In the genomic region with DNA sequence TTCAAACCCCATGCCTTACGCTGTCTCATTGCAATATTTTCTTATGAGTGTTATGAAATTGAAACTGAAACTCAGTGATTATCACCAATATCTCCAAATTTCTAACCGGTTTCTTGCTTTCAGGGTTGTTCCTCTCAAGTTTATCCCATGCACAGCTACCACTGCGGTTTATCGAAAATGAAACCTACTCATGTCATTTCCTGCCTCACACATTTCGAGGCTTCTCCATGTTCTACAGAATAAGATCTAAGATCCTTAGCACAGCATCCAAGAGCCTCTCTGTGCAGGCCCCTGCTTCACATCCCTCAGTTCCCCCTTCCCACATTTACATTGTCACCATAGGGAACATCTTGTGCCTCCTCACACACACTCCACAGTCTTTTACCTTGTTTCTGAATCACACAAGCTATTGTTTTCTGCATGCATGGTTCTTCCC, we compare ENCODE assay signal across 8 cellular contexts. TPM values are rescaled to one million over a fixed set of nuclear protein-coding genes. Genes with fewer than 3 reads are reported as not detected.
DNase-seq lines count a peak whose midpoint lies in the region; ATAC-seq lines count a peak whose summit lies in the region.

No MANE protein-coding gene starts in this region.

- H3K4me1 Mint-ChIP-seq in CD4-positive, alpha-beta memory T cell: peaks cover 30 to 47% (median 37%) of the 10 kb centered on the region in 4 donors

- H3K27me3 ChIP-seq in CD4-positive, alpha-beta memory T cell (ENCODE audit: insufficient read depth, low read length): no peaks in the 10 kb centered on the region

- H3K27me3 Mint-ChIP-seq in CD4-positive, alpha-beta memory T cell: no peaks in the 10 kb centered on the region

- peak; percentile 71 to 83 (median 79) for DNase-seq in CD4-positive, alpha-beta memory T cell
- DNase-seq in activated CD8-positive, alpha-beta memory T cell treated with anti-CD3 and anti-CD28 coated beads, Interleukin-2, amount 50 U/mL, for 48 hours: peak; percentile 55
- peak; percentile 47 for DNase-seq in stimulated activated CD4-positive, alpha-beta T cell treated with anti-CD3 and anti-CD28 coated beads, Interleukin-1b, Interleukin-23, amount 100 ng/mL, for 48 hours
- DNase-seq in NAMALWA (ENCODE audit: low spot score) (no peak), amygdala (lab: John Stamatoyannopoulos, UW) (no peak), SW480 (ENCODE audit: low spot score) (no peak)

- CTCF ChIA-PET in CD4-positive, alpha-beta memory T cell (lab: Charles Lee; ENCODE audit: partially characterized antibody): interaction anchor here (0.8 to 2.3 kb wide), 8 partner anchors 11 to 277 kb away, joined by 3 to 10 read pairs (median 6); a partner anchor contains a TSS

- H3K9me3 ChIP-seq in CD4-positive, alpha-beta memory T cell (ENCODE audit: control insufficient read depth in 1 of 2, low read length in 2 of 2): no peaks in the 10 kb centered on the region

- peak overlapping the region; percentile 18 to 33 for H3K4me3 ChIP-seq in CD4-positive, alpha-beta memory T cell (ENCODE audit: low read length in 2 of 2)

- peaks cover 39% of the 10 kb centered on the region for H3K4me1 ChIP-seq in CD4-positive, alpha-beta memory T cell (ENCODE audit: insufficient read depth, low read length)

- H3K27ac ChIP-seq in CD4-positive, alpha-beta memory T cell (ENCODE audit: low read depth, low read length): peak overlapping the region; percentile 71

- peaks cover 2 to 6% of the 10 kb centered on the region in 2 donors for H3K36me3 Mint-ChIP-seq in CD4-positive, alpha-beta memory T cell

- no peaks in the 10 kb centered on the region for H3K36me3 ChIP-seq in CD4-positive, alpha-beta memory T cell (ENCODE audit: insufficient read depth, low read length)

- POLR2A ChIA-PET in CD4-positive, alpha-beta memory T cell (lab: Charles Lee; ENCODE audit: partially characterized antibody): interaction anchor here (0.8 to 3.5 kb wide), 11 partner anchors 9 to 287 kb away, joined by 3 to 21 read pairs (median 7); a partner anchor contains a TSS

- H3K27ac Mint-ChIP-seq in CD4-positive, alpha-beta memory T cell: peak overlapping the region; percentile 85 to 99 (median 98)

- peak overlapping the region; percentile 57 to 87 (median 80) for H3K4me3 Mint-ChIP-seq in CD4-positive, alpha-beta memory T cell

- peak; percentile 97 for ATAC-seq in GM21360 (IDR thresholded peaks at IDR 0.05; ENCODE audit: unreplicated experiment)
- peak; percentile 99 for ATAC-seq in HG03571 (IDR thresholded peaks at IDR 0.05; ENCODE audit: unreplicated experiment)

- peaks cover 0 to 10% (median 4%) of the 10 kb centered on the region in 8 donors for H3K9me3 Mint-ChIP-seq in CD4-positive, alpha-beta memory T cell

- intact Hi-C loops in CD4-positive, alpha-beta memory T cell (cut with micrococcal nuclease): loop anchor here (1.0 to 2.0 kb wide), 4 partner anchors 15 to 913 kb away; a partner anchor contains a TSS

RNA-seq across cellular contexts. Expression of a gene that starts 45.5 kb away (rescaled TPM):
- total RNA-seq in CD4-positive, alpha-beta memory T cell: 10 to 100 TPM in 1 of 2 experiments, 1 to 10 TPM in 1; 6.2 to 10.1 TPM
- polyA plus RNA-seq in CD4-positive, alpha-beta memory T cell: 10 to 100 TPM in 1 of 2 donors, 1 to 10 TPM in 1; 10.0 to 10.6 TPM

Comparison
In these comparisons a context has a peak if more than half of its experiments do, and no peak if none do; other contexts are left out.
1. DNase-seq: peak in CD4-positive, alpha-beta memory T cell (5 of 5), activated CD8-positive, alpha-beta memory T cell treated with anti-CD3 and anti-CD28 coated beads, Interleukin-2, amount 50 U/mL, for 48 hours (single experiment) and stimulated activated CD4-positive, alpha-beta T cell treated with anti-CD3 and anti-CD28 coated beads, Interleukin-1b, Interleukin-23, amount 100 ng/mL, for 48 hours (single experiment); none in NAMALWA (single experiment), amygdala (0 of 56) and SW480 (single experiment).